1 cellular context compared by ENCODE assay signal in genomic region chr14:34507459-34507858, GRCh38.
TF ChIP-seq lines count a peak whose summit lies in the region.

No MANE protein-coding gene starts in this region.

TF ChIP-seq in HepG2, 621 proteins besides CTCF, POLR2A, EP300 and RAD21 (continued from another document and continues in another):
- TF ChIP-seq ZNF362 (CRISPR knock-in tag; IDR thresholded peaks at IDR 0.05; ENCODE audit: borderline replicate concordance), result peak; percentile 86
- TF ChIP-seq RARA (CRISPR knock-in tag; IDR thresholded peaks at IDR 0.05), result peak; percentile 37; the same call in 1 of the 2 replicates
- no peak for TF ChIP-seq ZNF589 (CRISPR knock-in tag; conservative IDR thresholded peaks at IDR 0.05)
- peak; percentile 20; the same call in 1 of the 2 replicates for TF ChIP-seq ZKSCAN1 (IDR thresholded peaks at IDR 0.05; ENCODE audit: low read length)
- TF ChIP-seq NR0B2 (CRISPR knock-in tag; IDR thresholded peaks at IDR 0.05), result no peak
- TF ChIP-seq ZUFSP (CRISPR knock-in tag; IDR thresholded peaks at IDR 0.05; ENCODE audit: borderline replicate concordance), result no peak
- no peak for TF ChIP-seq SRSF1 (optimal IDR thresholded peaks at IDR 0.05; ENCODE audit: low read depth, low read length)
- no peak for TF ChIP-seq MXD3 (CRISPR knock-in tag; IDR thresholded peaks at IDR 0.05)
- TF ChIP-seq ZNF232 (CRISPR knock-in tag; IDR thresholded peaks at IDR 0.05; ENCODE audit: borderline replicate concordance), result no peak
- peak; percentile 45; the same call in 1 of the 2 replicates for TF ChIP-seq SAP130 (CRISPR knock-in tag; IDR thresholded peaks at IDR 0.05; ENCODE audit: low read depth)
- TF ChIP-seq ZFP90 (CRISPR knock-in tag; IDR thresholded peaks at IDR 0.05; ENCODE audit: borderline replicate concordance), result no peak
- no peak for TF ChIP-seq SRY (CRISPR knock-in tag; IDR thresholded peaks at IDR 0.05)
- TF ChIP-seq ZNF639 (CRISPR knock-in tag; conservative IDR thresholded peaks at IDR 0.05), result no peak
- TF ChIP-seq CBX1 (IDR thresholded peaks at IDR 0.05; ENCODE audit: low read depth), result no peak
- peak; percentile 20; the same call in 1 of the 2 replicates for TF ChIP-seq ADNP (CRISPR knock-in tag; IDR thresholded peaks at IDR 0.05)
- no peak for TF ChIP-seq GMEB1 (CRISPR knock-in tag; IDR thresholded peaks at IDR 0.05; ENCODE audit: borderline replicate concordance)
- peak; percentile 56; the same call in 1 of the 2 replicates for TF ChIP-seq ELF3 (CRISPR knock-in tag; IDR thresholded peaks at IDR 0.05)
- no peak for TF ChIP-seq KLF15 (CRISPR knock-in tag; IDR thresholded peaks at IDR 0.05; ENCODE audit: borderline replicate concordance)
- TF ChIP-seq GFI1 (CRISPR knock-in tag; IDR thresholded peaks at IDR 0.05; ENCODE audit: borderline replicate concordance), result no peak
- no peak for TF ChIP-seq FOXJ3 (CRISPR knock-in tag; IDR thresholded peaks at IDR 0.05; ENCODE audit: borderline replicate concordance)
- TF ChIP-seq ZNF563 (CRISPR knock-in tag; IDR thresholded peaks at IDR 0.05), result no peak
- no peak for TF ChIP-seq JARID2 (CRISPR knock-in tag; IDR thresholded peaks at IDR 0.05; ENCODE audit: insufficient replicate concordance)
- no peak for TF ChIP-seq FOXC1 (CRISPR knock-in tag; IDR thresholded peaks at IDR 0.05; ENCODE audit: borderline replicate concordance)
- TF ChIP-seq ZNF367 (CRISPR knock-in tag; IDR thresholded peaks at IDR 0.05; ENCODE audit: borderline replicate concordance), result no peak
- peak; percentile 34; the same call in 1 of the 2 replicates for TF ChIP-seq ZNF724P (CRISPR knock-in tag; IDR thresholded peaks at IDR 0.05; ENCODE audit: borderline replicate concordance)
- no peak for TF ChIP-seq IRF9 (CRISPR knock-in tag; IDR thresholded peaks at IDR 0.05; ENCODE audit: borderline replicate concordance)
- no peak for TF ChIP-seq ZSCAN20 (CRISPR knock-in tag; IDR thresholded peaks at IDR 0.05; ENCODE audit: borderline replicate concordance)
- no peak for TF ChIP-seq TP53 (CRISPR knock-in tag; conservative IDR thresholded peaks at IDR 0.05)
- TF ChIP-seq ZFP62 (CRISPR knock-in tag; IDR thresholded peaks at IDR 0.05), result no peak
- TF ChIP-seq KAT2B (IDR thresholded peaks at IDR 0.05; ENCODE audit: borderline replicate concordance, low read depth, low read length), result no peak
- no peak for TF ChIP-seq E2F2 (CRISPR knock-in tag; IDR thresholded peaks at IDR 0.05; ENCODE audit: borderline replicate concordance)
- TF ChIP-seq ZNF235 (CRISPR knock-in tag; IDR thresholded peaks at IDR 0.05; ENCODE audit: borderline replicate concordance), result no peak
- TF ChIP-seq ZKSCAN8 (CRISPR knock-in tag; IDR thresholded peaks at IDR 0.05; ENCODE audit: borderline replicate concordance), result peak; percentile 27; the same call in 1 of the 2 replicates
- TF ChIP-seq ZNF572 (CRISPR knock-in tag; IDR thresholded peaks at IDR 0.05), result no peak
- TF ChIP-seq PREB (CRISPR knock-in tag; IDR thresholded peaks at IDR 0.05), result no peak
- no peak for TF ChIP-seq SNAPC4 (CRISPR knock-in tag; IDR thresholded peaks at IDR 0.05)
- no peak for TF ChIP-seq SPEN (CRISPR knock-in tag; IDR thresholded peaks at IDR 0.05; ENCODE audit: low read depth)
- TF ChIP-seq ARID5B (CRISPR knock-in tag; IDR thresholded peaks at IDR 0.05), result peak; percentile 26; the same call in 1 of the 2 replicates
- no peak for TF ChIP-seq SMAD3 (CRISPR knock-in tag; IDR thresholded peaks at IDR 0.05)
- TF ChIP-seq ZNF34 (CRISPR knock-in tag; IDR thresholded peaks at IDR 0.05; ENCODE audit: borderline replicate concordance), result no peak
- TF ChIP-seq HNF4G (IDR thresholded peaks at IDR 0.05; ENCODE audit: borderline replicate concordance, low read depth, low read length), result no peak
- no peak for TF ChIP-seq HNF4G (CRISPR knock-in tag; IDR thresholded peaks at IDR 0.05; ENCODE audit: borderline replicate concordance, low read depth)
- no peak for TF ChIP-seq POLR2G (IDR thresholded peaks at IDR 0.05; ENCODE audit: low read depth, low read length)
- no peak for TF ChIP-seq ZNF296 (CRISPR knock-in tag; conservative IDR thresholded peaks at IDR 0.05)
